Comparison of ENCODE assay signal across 28 cellular contexts in genomic region chr9:122031806-122032205, GRCh38.
DNase-seq lines count a peak whose midpoint lies in the region; ATAC-seq and TF ChIP-seq lines count a peak whose summit lies in the region.
"Had no signal": no experiment of that assay in that cellular context is flagged by ENCODE, and none has a peak within 500 bp of the region (broad histone marks: within the 10 kb centered on the region; RNA-seq: fewer than 3 reads in every experiment).

No MANE protein-coding gene starts in this region.

- H3K27ac Mint-ChIP-seq in chondrocyte (ENCODE audit: unreplicated experiment): peak overlapping the region; percentile 80
- H3K27ac Mint-ChIP-seq: activated naive CD8-positive, alpha-beta T cell treated with anti-CD3 and anti-CD28 coated beads for 36 hours; activated T-cell treated with anti-CD3 and anti-CD28 coated beads, Interleukin-2, amount 50 U/mL, for 24 hours; naive B cell; stimulated activated naive B cell treated with anti-CD40 and anti-IgM and Interleukin-4, amounts not matched to agents 10 μg/mL and 1 μg/mL and 100 μg/mL, for 72 hours had no signal

- peak overlapping the region; percentile 72 for H3K4me2 ChIP-seq in GM23248 (ENCODE audit: unreplicated experiment)

- H3K9me2 ChIP-seq in GM23248 (ENCODE audit: insufficient read depth): no peaks in the 10 kb centered on the region

- peaks cover 28% of the 10 kb centered on the region for H3K4me1 Mint-ChIP-seq in chondrocyte (ENCODE audit: low read depth)
- H3K4me1 Mint-ChIP-seq: activated naive CD8-positive, alpha-beta T cell treated with anti-CD3 and anti-CD28 coated beads for 36 hours; naive B cell had no signal

- peak overlapping the region; percentile 34 for H3K4me3 ChIP-seq in GM23248
- H3K4me3 ChIP-seq in thoracic aorta: peak overlapping the region; percentile 46
- no peak overlapping the region for H3K4me3 ChIP-seq in gastroesophageal sphincter
- H3K4me3 ChIP-seq: esophagus squamous epithelium, Peyer's patch, psoas muscle, suprapubic skin had no signal

- H3K36me3 Mint-ChIP-seq in chondrocyte (ENCODE audit: low read depth): peaks cover 10% of the 10 kb centered on the region

- no peaks in the 10 kb centered on the region for H3K27me3 Mint-ChIP-seq in chondrocyte (ENCODE audit: low read depth)
- H3K27me3 Mint-ChIP-seq: activated naive CD8-positive, alpha-beta T cell treated with anti-CD3 and anti-CD28 coated beads for 36 hours; activated T-cell treated with anti-CD3 and anti-CD28 coated beads, Interleukin-2, amount 50 U/mL, for 24 hours had no signal

- H3K27me3 ChIP-seq in GM23248 (replicated peaks; ENCODE audit: insufficient read depth) (no peaks in the 10 kb centered on the region), thoracic aorta (replicated peaks; ENCODE audit: insufficient read depth) (no peaks in the 10 kb centered on the region), gastroesophageal sphincter (no peaks in the 10 kb centered on the region)
- H3K27me3 ChIP-seq: esophagus squamous epithelium, Peyer's patch, suprapubic skin had no signal

- no peak for TF ChIP-seq POLR2A in gastroesophageal sphincter (IDR thresholded peaks at IDR 0.05)

- H4K20me1 ChIP-seq in GM23248 (ENCODE audit: insufficient read depth): no peaks in the 10 kb centered on the region

- H3K9me3 ChIP-seq in GM23248 (ENCODE audit: low read depth) (no peaks in the 10 kb centered on the region), thoracic aorta (no peaks in the 10 kb centered on the region), gastroesophageal sphincter (no peaks in the 10 kb centered on the region)
- H3K9me3 ChIP-seq: esophagus squamous epithelium, Peyer's patch, psoas muscle, suprapubic skin had no signal

- peaks cover 8% of the 10 kb centered on the region for H3K9me3 Mint-ChIP-seq in chondrocyte (ENCODE audit: low read depth)
- H3K9me3 Mint-ChIP-seq: activated T-cell treated with anti-CD3 and anti-CD28 coated beads, Interleukin-2, amount 50 U/mL, for 24 hours had no signal

- no peaks in the 10 kb centered on the region for H3K79me2 ChIP-seq in GM23248 (ENCODE audit: insufficient read depth)

- no peak for TF ChIP-seq EP300 in gastroesophageal sphincter (IDR thresholded peaks at IDR 0.05)

- H3K27ac ChIP-seq in GM23248 (no peak overlapping the region), thoracic aorta (peak overlapping the region; percentile 37 to 56), gastroesophageal sphincter (no peak overlapping the region)
- H3K27ac ChIP-seq: esophagus squamous epithelium, Peyer's patch, psoas muscle, suprapubic skin had no signal

- no peak overlapping the region for H3K9ac ChIP-seq in GM23248

- TF ChIP-seq CTCF in chondrocyte (IDR thresholded peaks at IDR 0.05): no peak
- TF ChIP-seq CTCF in thoracic aorta (IDR thresholded peaks at IDR 0.05): no peak
- no peak for TF ChIP-seq CTCF in gastroesophageal sphincter (IDR thresholded peaks at IDR 0.05)

- ATAC-seq in left lobe of liver (peak; percentile 64), thoracic aorta (ENCODE audit: insufficient number of reproducible peaks, low FRiP score, low read depth) (peak; percentile 25), gastroesophageal sphincter (no peak), HG03460 (IDR thresholded peaks at IDR 0.05; ENCODE audit: unreplicated experiment) (no peak)
- ATAC-seq: left ventricle myocardium superior; psoas muscle; stimulated activated naive B cell treated with anti-CD40 and anti-IgM and Interleukin-4, amounts not matched to agents 10 μg/mL and 1 μg/mL and 100 μg/mL, for 72 hours had no signal

- peaks cover 10% of the 10 kb centered on the region for H3F3A ChIP-seq in GM23248 (ENCODE audit: insufficient read depth)

- peaks cover 24% of the 10 kb centered on the region for H3K4me1 ChIP-seq in GM23248 (ENCODE audit: insufficient read depth)
- peaks cover 18 to 40% of the 10 kb centered on the region in 2 donors for H3K4me1 ChIP-seq in thoracic aorta (ENCODE audit: control insufficient read depth in 1 of 2, low read depth in 2 of 2)
- peaks cover 0 to 12% (median 0%) of the 10 kb centered on the region in 3 donors for H3K4me1 ChIP-seq in gastroesophageal sphincter
- H3K4me1 ChIP-seq: Peyer's patch, suprapubic skin had no signal

- intact Hi-C loops in cardiac septum (cut with DNase I): no loop called here

- H3K4me3 Mint-ChIP-seq in chondrocyte (ENCODE audit: unreplicated experiment): no peak overlapping the region
- H3K4me3 Mint-ChIP-seq: activated naive CD8-positive, alpha-beta T cell treated with anti-CD3 and anti-CD28 coated beads for 36 hours; activated T-cell treated with anti-CD3 and anti-CD28 coated beads, Interleukin-2, amount 50 U/mL, for 24 hours; naive B cell; stimulated activated naive B cell treated with anti-CD40 and anti-IgM and Interleukin-4, amounts not matched to agents 10 μg/mL and 1 μg/mL and 100 μg/mL, for 72 hours had no signal

- H3K36me3 ChIP-seq in GM23248 (ENCODE audit: low read depth) (no peaks in the 10 kb centered on the region), thoracic aorta (no peaks in the 10 kb centered on the region), gastroesophageal sphincter (peaks cover 0 to 45% of the 10 kb centered on the region in 2 donors)

- no peak overlapping the region for H2AFZ ChIP-seq in GM23248

- 20 to 23% methylated on average over 7 of the region's 7 CpGs for WGBS in GM23248 (ENCODE audit: low coverage in 1 of 2, low lambda C conversion rate in 2 of 2, missing lambda C conversion rate in 2 of 2), 2 experiments
- 65 to 77% methylated on average over 7 of the region's 7 CpGs for WGBS in gastroesophageal sphincter (ENCODE audit: low coverage in 1 of 2), 2 donors

- in situ Hi-C loops in GM23248 (cut with MboI): no loop called here

- DNase-seq in GM23248 (peak; percentile 80), chondrocyte (ENCODE audit: low spot score) (no peak), left lobe of liver (ENCODE audit: low spot score) (no peak), thoracic aorta (ENCODE audit: low spot score) (no peak), cardiac septum (ENCODE audit: low spot score) (no peak), SW480 (ENCODE audit: low spot score) (no peak)
- DNase-seq: activated CD4-positive, alpha-beta T cell treated with anti-CD3 and anti-CD28 coated beads for 48 hours; activated gamma-delta T cell; activated naive CD8-positive, alpha-beta T cell treated with anti-CD3 and anti-CD28 coated beads for 36 hours; activated T-cell treated with anti-CD3 and anti-CD28 coated beads, Interleukin-2, amount 50 U/mL, for 24 hours; anterior cingulate cortex; Calu3; esophagus squamous epithelium; left ventricle myocardium superior; naive B cell; NCI-H146; NCI-H2107; NCI-H774; nucleus accumbens; Peyer's patch; psoas muscle; SHP77 treated with DMSO at 0.1 percent for 48 hours; stimulated activated naive B cell treated with anti-CD40 and anti-IgM and Interleukin-4, amounts not matched to agents 10 μg/mL and 1 μg/mL and 100 μg/mL, for 72 hours; SW 1271; T1000 had no signal

Comparison
In these comparisons a context has a peak if more than half of its experiments do, and no peak if none do; other contexts are left out.
1. H3K27ac ChIP-seq: peak in thoracic aorta (2 of 2); none in GM23248 (single experiment) and gastroesophageal sphincter (0 of 4).
2. H3K4me3 ChIP-seq: peak in GM23248 (single experiment) and thoracic aorta (single experiment); none in gastroesophageal sphincter (0 of 2).
3. ATAC-seq: peak in left lobe of liver (single experiment) and thoracic aorta (single experiment); none in gastroesophageal sphincter (single experiment) and HG03460 (single experiment).